1 cellular context compared by ENCODE assay signal in the genomic region with DNA sequence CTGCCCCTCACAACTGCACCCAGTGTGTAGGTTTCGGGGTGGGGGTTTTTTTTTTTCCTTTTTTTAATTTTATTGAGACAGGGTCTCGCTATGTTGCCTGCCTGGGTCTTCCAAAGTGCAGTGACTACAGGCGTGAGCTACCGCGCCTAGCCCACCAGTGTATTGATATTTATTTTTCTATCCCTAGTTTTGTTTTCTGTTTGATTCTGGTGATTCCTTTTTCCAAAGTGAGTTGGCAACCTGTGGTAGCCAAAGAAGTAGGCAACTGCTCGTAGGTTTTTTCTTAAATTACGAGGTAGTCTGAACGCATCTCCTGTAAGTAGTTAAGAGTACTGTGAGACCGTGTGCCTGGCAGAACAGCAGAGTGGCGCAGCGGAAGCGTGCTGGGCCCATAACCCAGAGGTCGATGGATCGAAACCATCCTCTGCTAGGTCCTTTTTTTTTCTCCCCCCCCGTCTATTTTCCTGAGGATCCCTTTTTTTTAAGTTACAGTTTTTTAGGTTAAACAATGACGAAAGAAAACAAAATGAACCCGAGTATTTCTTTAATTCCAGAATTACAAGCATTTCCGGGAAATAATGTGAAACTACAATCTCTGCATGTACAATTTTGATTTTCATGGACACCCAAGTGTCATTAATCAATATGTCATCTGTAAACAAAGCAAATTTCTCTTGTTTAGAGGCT.
TF ChIP-seq lines count a peak whose summit lies in the region.

No MANE protein-coding gene starts in this region.

TF ChIP-seq in HepG2, 621 proteins besides CTCF, POLR2A, EP300 and RAD21 (continued from another document and continues in another):
- TF ChIP-seq KDM5A (IDR thresholded peaks at IDR 0.05; ENCODE audit: borderline replicate concordance, low read length): no peak; the same call in 1 of the 2 replicates
- no peak for TF ChIP-seq ZFAT (CRISPR knock-in tag; conservative IDR thresholded peaks at IDR 0.05)
- no peak for TF ChIP-seq ZNF251 (CRISPR knock-in tag; IDR thresholded peaks at IDR 0.05)
- TF ChIP-seq ZNF672 (CRISPR knock-in tag; IDR thresholded peaks at IDR 0.05): no peak
- 0 out of 2 replicates have a peak, but pooled peaks have one; percentile 24 for TF ChIP-seq KDM4B (CRISPR knock-in tag; IDR thresholded peaks at IDR 0.05)
- no peak for TF ChIP-seq CENPX (CRISPR knock-in tag; IDR thresholded peaks at IDR 0.05)
- peak; percentile 69; the same call in 1 of the 2 replicates for TF ChIP-seq HOXA5 (CRISPR knock-in tag; IDR thresholded peaks at IDR 0.05)
- no peak for TF ChIP-seq FOSL1 (CRISPR knock-in tag; IDR thresholded peaks at IDR 0.05; ENCODE audit: borderline replicate concordance)
- TF ChIP-seq, protein P1, sequence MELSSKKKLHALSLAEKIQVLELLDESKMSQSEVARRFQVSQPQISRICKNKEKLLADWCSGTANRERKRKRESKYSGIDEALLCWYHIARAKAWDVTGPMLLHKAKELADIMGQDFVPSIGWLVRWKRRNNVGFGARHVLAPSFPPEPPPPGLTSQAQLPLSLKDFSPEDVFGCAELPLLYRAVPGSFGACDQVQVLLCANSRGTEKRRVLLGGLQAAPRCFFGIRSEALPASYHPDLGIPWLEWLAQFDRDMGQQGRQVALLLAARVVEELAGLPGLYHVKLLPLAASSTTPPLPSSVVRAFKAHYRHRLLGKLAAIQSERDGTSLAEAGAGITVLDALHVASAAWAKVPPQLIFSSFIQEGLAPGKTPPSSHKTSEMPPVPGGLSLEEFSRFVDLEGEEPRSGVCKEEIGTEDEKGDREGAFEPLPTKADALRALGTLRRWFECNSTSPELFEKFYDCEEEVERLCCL (CRISPR knock-in tag; IDR thresholded peaks at IDR 0.05; ENCODE audit: borderline replicate concordance): no peak
- no peak for TF ChIP-seq MED8 (CRISPR knock-in tag; IDR thresholded peaks at IDR 0.05; ENCODE audit: insufficient replicate concordance)
- TF ChIP-seq E2F1 (CRISPR knock-in tag; IDR thresholded peaks at IDR 0.05): no peak
- TF ChIP-seq, protein P2, sequence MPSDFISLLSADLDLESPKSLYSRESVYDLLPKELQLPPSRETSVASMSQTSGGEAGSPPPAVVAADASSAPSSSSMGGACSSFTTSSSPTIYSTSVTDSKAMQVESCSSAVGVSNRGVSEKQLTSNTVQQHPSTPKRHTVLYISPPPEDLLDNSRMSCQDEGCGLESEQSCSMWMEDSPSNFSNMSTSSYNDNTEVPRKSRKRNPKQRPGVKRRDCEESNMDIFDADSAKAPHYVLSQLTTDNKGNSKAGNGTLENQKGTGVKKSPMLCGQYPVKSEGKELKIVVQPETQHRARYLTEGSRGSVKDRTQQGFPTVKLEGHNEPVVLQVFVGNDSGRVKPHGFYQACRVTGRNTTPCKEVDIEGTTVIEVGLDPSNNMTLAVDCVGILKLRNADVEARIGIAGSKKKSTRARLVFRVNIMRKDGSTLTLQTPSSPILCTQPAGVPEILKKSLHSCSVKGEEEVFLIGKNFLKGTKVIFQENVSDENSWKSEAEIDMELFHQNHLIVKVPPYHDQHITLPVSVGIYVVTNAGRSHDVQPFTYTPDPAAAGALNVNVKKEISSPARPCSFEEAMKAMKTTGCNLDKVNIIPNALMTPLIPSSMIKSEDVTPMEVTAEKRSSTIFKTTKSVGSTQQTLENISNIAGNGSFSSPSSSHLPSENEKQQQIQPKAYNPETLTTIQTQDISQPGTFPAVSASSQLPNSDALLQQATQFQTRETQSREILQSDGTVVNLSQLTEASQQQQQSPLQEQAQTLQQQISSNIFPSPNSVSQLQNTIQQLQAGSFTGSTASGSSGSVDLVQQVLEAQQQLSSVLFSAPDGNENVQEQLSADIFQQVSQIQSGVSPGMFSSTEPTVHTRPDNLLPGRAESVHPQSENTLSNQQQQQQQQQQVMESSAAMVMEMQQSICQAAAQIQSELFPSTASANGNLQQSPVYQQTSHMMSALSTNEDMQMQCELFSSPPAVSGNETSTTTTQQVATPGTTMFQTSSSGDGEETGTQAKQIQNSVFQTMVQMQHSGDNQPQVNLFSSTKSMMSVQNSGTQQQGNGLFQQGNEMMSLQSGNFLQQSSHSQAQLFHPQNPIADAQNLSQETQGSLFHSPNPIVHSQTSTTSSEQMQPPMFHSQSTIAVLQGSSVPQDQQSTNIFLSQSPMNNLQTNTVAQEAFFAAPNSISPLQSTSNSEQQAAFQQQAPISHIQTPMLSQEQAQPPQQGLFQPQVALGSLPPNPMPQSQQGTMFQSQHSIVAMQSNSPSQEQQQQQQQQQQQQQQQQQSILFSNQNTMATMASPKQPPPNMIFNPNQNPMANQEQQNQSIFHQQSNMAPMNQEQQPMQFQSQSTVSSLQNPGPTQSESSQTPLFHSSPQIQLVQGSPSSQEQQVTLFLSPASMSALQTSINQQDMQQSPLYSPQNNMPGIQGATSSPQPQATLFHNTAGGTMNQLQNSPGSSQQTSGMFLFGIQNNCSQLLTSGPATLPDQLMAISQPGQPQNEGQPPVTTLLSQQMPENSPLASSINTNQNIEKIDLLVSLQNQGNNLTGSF (CRISPR knock-in tag; IDR thresholded peaks at IDR 0.05): no peak
- TF ChIP-seq KLF12 (CRISPR knock-in tag; IDR thresholded peaks at IDR 0.05; ENCODE audit: borderline replicate concordance): no peak
- TF ChIP-seq, protein P3, sequence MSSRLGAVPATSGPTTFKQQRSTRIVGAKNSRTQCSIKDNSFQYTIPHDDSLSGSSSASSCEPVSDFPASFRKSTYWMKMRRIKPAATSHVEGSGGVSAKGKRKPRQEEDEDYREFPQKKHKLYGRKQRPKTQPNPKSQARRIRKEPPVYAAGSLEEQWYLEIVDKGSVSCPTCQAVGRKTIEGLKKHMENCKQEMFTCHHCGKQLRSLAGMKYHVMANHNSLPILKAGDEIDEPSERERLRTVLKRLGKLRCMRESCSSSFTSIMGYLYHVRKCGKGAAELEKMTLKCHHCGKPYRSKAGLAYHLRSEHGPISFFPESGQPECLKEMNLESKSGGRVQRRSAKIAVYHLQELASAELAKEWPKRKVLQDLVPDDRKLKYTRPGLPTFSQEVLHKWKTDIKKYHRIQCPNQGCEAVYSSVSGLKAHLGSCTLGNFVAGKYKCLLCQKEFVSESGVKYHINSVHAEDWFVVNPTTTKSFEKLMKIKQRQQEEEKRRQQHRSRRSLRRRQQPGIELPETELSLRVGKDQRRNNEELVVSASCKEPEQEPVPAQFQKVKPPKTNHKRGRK (CRISPR knock-in tag; IDR thresholded peaks at IDR 0.05): no peak
- no peak for TF ChIP-seq NFRKB (IDR thresholded peaks at IDR 0.05)
- no peak for TF ChIP-seq HMGA1 (CRISPR knock-in tag; conservative IDR thresholded peaks at IDR 0.05)
- TF ChIP-seq, protein P4, sequence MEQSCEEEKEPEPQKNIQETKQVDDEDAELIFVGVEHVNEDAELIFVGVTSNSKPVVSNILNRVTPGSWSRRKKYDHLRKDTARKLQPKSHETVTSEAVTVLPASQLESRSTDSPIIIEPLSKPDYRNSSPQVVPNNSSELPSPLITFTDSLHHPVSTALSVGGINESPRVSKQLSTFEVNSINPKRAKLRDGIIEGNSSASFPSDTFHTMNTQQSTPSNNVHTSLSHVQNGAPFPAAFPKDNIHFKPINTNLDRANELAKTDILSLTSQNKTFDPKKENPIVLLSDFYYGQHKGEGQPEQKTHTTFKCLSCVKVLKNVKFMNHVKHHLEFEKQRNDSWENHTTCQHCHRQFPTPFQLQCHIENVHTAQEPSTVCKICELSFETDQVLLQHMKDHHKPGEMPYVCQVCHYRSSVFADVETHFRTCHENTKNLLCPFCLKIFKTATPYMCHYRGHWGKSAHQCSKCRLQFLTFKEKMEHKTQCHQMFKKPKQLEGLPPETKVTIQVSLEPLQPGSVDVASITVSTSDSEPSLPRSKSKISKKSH (CRISPR knock-in tag; IDR thresholded peaks at IDR 0.05; ENCODE audit: borderline replicate concordance): no peak
- no peak for TF ChIP-seq ZBTB8A (CRISPR knock-in tag; IDR thresholded peaks at IDR 0.05; ENCODE audit: borderline replicate concordance, low read depth)
- TF ChIP-seq RELA (CRISPR knock-in tag; IDR thresholded peaks at IDR 0.05): no peak
- no peak for TF ChIP-seq SYNCRIP (IDR thresholded peaks at IDR 0.05; ENCODE audit: insufficient read depth, low read depth, low read length)
- no peak for TF ChIP-seq ZNF713 (CRISPR knock-in tag; IDR thresholded peaks at IDR 0.05)
- TF ChIP-seq RFXANK (CRISPR knock-in tag; IDR thresholded peaks at IDR 0.05): 0 out of 2 replicates have a peak, but pooled peaks have one; percentile 27
- no peak for TF ChIP-seq HMGXB3 (CRISPR knock-in tag; IDR thresholded peaks at IDR 0.05; ENCODE audit: borderline replicate concordance)
- TF ChIP-seq SP5 (CRISPR knock-in tag; IDR thresholded peaks at IDR 0.05; ENCODE audit: borderline replicate concordance, low read depth): no peak
- TF ChIP-seq FOSL2 (CRISPR knock-in tag; IDR thresholded peaks at IDR 0.05): peak; percentile 49
- TF ChIP-seq ZNF24 (IDR thresholded peaks at IDR 0.05): peak; percentile 98
- TF ChIP-seq ZNF878 (CRISPR knock-in tag; IDR thresholded peaks at IDR 0.05): peak; percentile 60; the same call in 1 of the 2 replicates
- no peak for TF ChIP-seq ARHGAP35 (CRISPR knock-in tag; IDR thresholded peaks at IDR 0.05; ENCODE audit: borderline replicate concordance)
- TF ChIP-seq SRSF9 (IDR thresholded peaks at IDR 0.05; ENCODE audit: borderline replicate concordance, insufficient read depth, low read depth, low read length, poor library complexity, severe bottlenecking): no peak
- TF ChIP-seq ZNF83 (CRISPR knock-in tag; IDR thresholded peaks at IDR 0.05; ENCODE audit: borderline replicate concordance): no peak
- TF ChIP-seq ZNF333 (CRISPR knock-in tag; IDR thresholded peaks at IDR 0.05; ENCODE audit: borderline replicate concordance): no peak
- TF ChIP-seq GATA4 (IDR thresholded peaks at IDR 0.05; ENCODE audit: borderline replicate concordance, low read depth): no peak
- no peak for TF ChIP-seq ZNF10 (CRISPR knock-in tag; IDR thresholded peaks at IDR 0.05; ENCODE audit: borderline replicate concordance, low read depth)
- 0 out of 2 replicates have a peak, but pooled peaks have one; percentile 46 for TF ChIP-seq MEF2D (CRISPR knock-in tag; IDR thresholded peaks at IDR 0.05)
- TF ChIP-seq GMEB1 (CRISPR knock-in tag; IDR thresholded peaks at IDR 0.05; ENCODE audit: borderline replicate concordance): no peak
- TF ChIP-seq POGZ (CRISPR knock-in tag; IDR thresholded peaks at IDR 0.05): peak; percentile 33; the same call in 1 of the 2 replicates
- TF ChIP-seq ATF4 (CRISPR knock-in tag; IDR thresholded peaks at IDR 0.05): peak in 1 of 2 experiments; percentile 57; a peak in 2 of 4 replicates
- TF ChIP-seq NFE2 (CRISPR knock-in tag; IDR thresholded peaks at IDR 0.05): no peak
